ENCODE assay signal across 17 cellular contexts in genomic region chr7:74236284-74236683, GRCh38.
"Had no signal": no experiment of that assay in that cellular context is flagged by ENCODE, and none has a peak within 500 bp of the region (broad histone marks: within the 10 kb centered on the region; RNA-seq: fewer than 3 reads in every experiment).

No MANE protein-coding gene starts in this region.

- H3K27me3 ChIP-seq: right atrium auricular region, SJCRH30 had no signal

- H3K27ac Mint-ChIP-seq: activated T-cell treated with anti-CD3 and anti-CD28 coated beads, Interleukin-2, amount 50 U/mL, for 24 hours; natural killer cell treated with Interleukin-12 subunit alpha and Interleukin-12 subunit beta and Interleukin-15 and Interleukin-18, amount 100 ng/mL, for 72 hours; type B pancreatic cell had no signal

- H3K4me1 ChIP-seq: right atrium auricular region, SJCRH30 had no signal

- DNase-seq: activated CD4-positive, alpha-beta T cell treated with anti-CD3 and anti-CD28 coated beads for 1 hour; activated naive CD4-positive, alpha-beta T cell; activated T-cell treated with anti-CD3 and anti-CD28 coated beads, Interleukin-2, amount 50 U/mL, for 24 hours; central memory CD4-positive, alpha-beta T cell; cortex of kidney; glutamatergic neuron; left cardiac atrium; mammary epithelial cell; mucosa of descending colon; nucleus accumbens; SJCRH30; small intestine; SW 1271 had no signal

- ATAC-seq: left cardiac atrium; mucosa of descending colon; stimulated activated memory B cell treated with anti-CD40 and anti-IgM and Interleukin-4, amounts not matched to agents 10 μg/mL and 1 μg/mL and 100 μg/mL, for 72 hours had no signal

- H3K27me3 Mint-ChIP-seq: activated T-cell treated with anti-CD3 and anti-CD28 coated beads, Interleukin-2, amount 50 U/mL, for 24 hours; natural killer cell treated with Interleukin-12 subunit alpha and Interleukin-12 subunit beta and Interleukin-15 and Interleukin-18, amount 100 ng/mL, for 72 hours; stimulated activated memory B cell treated with anti-CD40 and anti-IgM and Interleukin-4, amounts not matched to agents 10 μg/mL and 1 μg/mL and 100 μg/mL, for 72 hours; type B pancreatic cell had no signal

- H3K9me3 Mint-ChIP-seq: activated T-cell treated with anti-CD3 and anti-CD28 coated beads, Interleukin-2, amount 50 U/mL, for 24 hours; natural killer cell treated with Interleukin-12 subunit alpha and Interleukin-12 subunit beta and Interleukin-15 and Interleukin-18, amount 100 ng/mL, for 72 hours; stimulated activated memory B cell treated with anti-CD40 and anti-IgM and Interleukin-4, amounts not matched to agents 10 μg/mL and 1 μg/mL and 100 μg/mL, for 72 hours; type B pancreatic cell had no signal

- H3K27ac ChIP-seq: right atrium auricular region, SJCRH30 had no signal

- H3K4me3 ChIP-seq: mucosa of descending colon, right atrium auricular region, SJCRH30 had no signal

- H3K4me3 Mint-ChIP-seq: activated T-cell treated with anti-CD3 and anti-CD28 coated beads, Interleukin-2, amount 50 U/mL, for 24 hours; natural killer cell treated with Interleukin-12 subunit alpha and Interleukin-12 subunit beta and Interleukin-15 and Interleukin-18, amount 100 ng/mL, for 72 hours; stimulated activated memory B cell treated with anti-CD40 and anti-IgM and Interleukin-4, amounts not matched to agents 10 μg/mL and 1 μg/mL and 100 μg/mL, for 72 hours; type B pancreatic cell had no signal

- H3K9me3 ChIP-seq: mucosa of descending colon, right atrium auricular region, SJCRH30 had no signal
